ENCODE assay signal across 8 cellular contexts in genomic region chr7:151059362-151060112, GRCh38. TPM values are rescaled to one million over a fixed set of nuclear protein-coding genes. Genes with fewer than 3 reads are reported as not detected.
A peak's percentile ranks its signal among the peaks of the same experiment; 100 is the strongest.
DNase-seq lines count a peak whose midpoint lies in the region; ATAC-seq and TF ChIP-seq lines count a peak whose summit lies in the region.

Gene SLC4A2, plus strand, starts transcription at chr7:151059589. Its CDS starts 2,399 bp downstream, at chr7:151061988.

- intact Hi-C loops in dorsolateral prefrontal cortex (cut with DNase I) = loop anchor here (1.0 to 2.0 kb wide), 2 partner anchors 21 to 31 kb away; partner anchors contain the start of genes ABCB8 (in 1 of the 2) and FASTK (in 1 of the 2)
- intact Hi-C loops in right lobe of liver (cut with DNase I) = no loop called here

- H3K27me3 ChIP-seq in dorsolateral prefrontal cortex (peaks cover 0 to 7% (median 0%) of the 10 kb centered on the region in 45 donors), right lobe of liver (no peaks in the 10 kb centered on the region)

- peak; percentile 40 for TF ChIP-seq POLR2A in right lobe of liver (IDR thresholded peaks at IDR 0.05)

- ATAC-seq in HG02885 (IDR thresholded peaks at IDR 0.05; ENCODE audit: poor library complexity, unreplicated experiment) (peak; percentile 37), right lobe of liver (peak; percentile 26 to 50 (median 36))

- H3K27ac ChIP-seq in dorsolateral prefrontal cortex (peak within 1 kb of the TSS; percentile 92 to 100 (median 100)), right lobe of liver (peak within 1 kb of the TSS; percentile 89 to 96 (median 94))

- peaks cover 0 to 42% (median 17%) of the 10 kb centered on the region in 4 donors for H3K4me1 ChIP-seq in right lobe of liver

- under 1% methylated on average over 14 of the region's 75 CpGs for WGBS in right lobe of liver (ENCODE audit: insufficient coverage, low coverage, low lambda C conversion rate, missing lambda C conversion rate)

- peaks cover 0 to 3% (median under 1%) of the 10 kb centered on the region in 4 donors for H3K36me3 ChIP-seq in right lobe of liver

- peak in 48 of 56 donors; percentile 16 to 67 (median 44) for TF ChIP-seq CTCF in dorsolateral prefrontal cortex (IDR thresholded peaks at IDR 0.05 in 54 of 56, conservative IDR thresholded peaks at IDR 0.05 in 2 of 56; ENCODE audit: low read depth in 1 of 56, partially characterized antibody in 56 of 56)
- TF ChIP-seq CTCF in right lobe of liver (IDR thresholded peaks at IDR 0.05) = peak; percentile 22 to 42 (median 37)

- peak within 1 kb of the TSS; percentile 45 to 95 (median 81) for H3K4me3 ChIP-seq in dorsolateral prefrontal cortex
- H3K4me3 ChIP-seq in right lobe of liver = peak within 1 kb of the TSS; percentile 85 to 92 (median 87)

- no peaks in the 10 kb centered on the region for H3K9me3 ChIP-seq in right lobe of liver

- DNase-seq in NCI-H524 (lab: John Stamatoyannopoulos, UW) = peak; percentile 67 to 76
- DNase-seq in NCI-H524 treated with DMSO at 0.1 percent for 48 hours (lab: John Stamatoyannopoulos, UW) = no peak
- peak; percentile 42 to 77 for DNase-seq in NCI-H446 (lab: John Stamatoyannopoulos, UW)
- DNase-seq in activated CD4-positive, alpha-beta T cell treated with anti-CD3 and anti-CD28 coated beads, Interleukin-2, amount 50 U/mL, for 48 hours = peak; percentile 73 to 78
- DNase-seq in dorsolateral prefrontal cortex = peak; percentile 58 to 87 (median 71)
- DNase-seq in right lobe of liver = peak; percentile 81 to 88 (median 87)
- peak in 2 of 3 donors; percentile 33 to 63 for DNase-seq in stimulated activated CD4-positive, alpha-beta T cell treated with anti-CD3 and anti-CD28 coated beads, TNF-alpha, amount 100 ng/mL, for 1 hour (ENCODE audit: low read depth in 3 of 3, low spot score in 1 of 3)

RNA-seq across cellular contexts. Expression of gene SLC4A2, which starts in this region (rescaled TPM):
- total RNA-seq in dorsolateral prefrontal cortex = 100 to 1,000 TPM in 1 of 120 experiments, 10 to 100 TPM in 119; 15.3 to 100 (median 42.1) TPM
- total RNA-seq in right lobe of liver = 100 to 1,000 TPM in 4 of 6 experiments, 10 to 100 TPM in 2; 74.0 to 140 (median 106) TPM

Comparison
In these comparisons a context has a peak if more than half of its experiments do, and no peak if none do; other contexts are left out.
1. intact Hi-C loops: an anchor here in dorsolateral prefrontal cortex (1.0 to 2.0 kb wide); none called in right lobe of liver.